12 cellular contexts compared by ENCODE assay signal in the genomic region with DNA sequence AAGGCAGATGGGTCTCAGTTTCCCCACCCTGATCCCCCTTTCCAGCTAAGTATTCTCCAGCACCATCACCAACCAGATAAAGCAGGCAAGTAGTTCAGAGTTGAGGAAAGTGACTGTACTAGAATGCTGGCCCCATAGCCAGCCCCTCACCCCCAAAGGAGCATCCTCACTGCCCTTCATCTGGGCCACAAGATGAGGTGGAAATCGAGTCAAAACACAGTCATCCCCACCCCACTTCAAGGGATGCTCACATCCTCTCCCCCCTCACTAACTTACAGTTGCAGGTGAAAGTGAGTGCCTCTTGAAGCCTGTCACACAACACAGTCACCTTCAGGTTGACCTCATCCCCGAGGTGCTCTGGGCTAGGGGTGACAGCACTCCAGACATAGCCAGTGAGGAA. TPM values are rescaled to one million over a fixed set of nuclear protein-coding genes. Genes with fewer than 3 reads are reported as not detected.
A peak's percentile ranks its signal among the peaks of the same experiment; 100 is the strongest.
DNase-seq lines count a peak whose midpoint lies in the region; ATAC-seq and TF ChIP-seq lines count a peak whose summit lies in the region.
"Had no signal": no experiment of that assay in that cellular context is flagged by ENCODE, and none has a peak within 500 bp of the region (broad histone marks: within the 10 kb centered on the region; RNA-seq: fewer than 3 reads in every experiment).

No MANE protein-coding gene starts in this region.

- peaks cover 14% of the 10 kb centered on the region for H3K36me3 Mint-ChIP-seq in activated naive CD8-positive, alpha-beta T cell treated with anti-CD3 and anti-CD28 coated beads for 36 hours
- H3K36me3 Mint-ChIP-seq in mesothelial cell of epicardium (peaks cover 18% of the 10 kb centered on the region), GM23338 (ENCODE audit: low read depth) (peaks cover 37% of the 10 kb centered on the region)

- no peaks in the 10 kb centered on the region for H3K9me2 ChIP-seq in GM23338 (ENCODE audit: insufficient read depth)

- H3K9me3 ChIP-seq in right atrium auricular region, result no peaks in the 10 kb centered on the region
- H3K9me3 ChIP-seq in uterus, result no peaks in the 10 kb centered on the region

- H3K36me3 ChIP-seq in right atrium auricular region (peaks cover 16% of the 10 kb centered on the region), uterus (no peaks in the 10 kb centered on the region), GM23338 (ENCODE audit: insufficient read depth) (0 out of 2 replicates have a peak, but pooled peaks cover 4% of the 10 kb centered on the region)

- H3K27ac ChIP-seq in right atrium auricular region (peak overlapping the region; percentile 90 to 92), uterus (peak overlapping the region; percentile 37 to 77), GM23338 (ENCODE audit: low read depth) (no peak overlapping the region)

- H3K27ac Mint-ChIP-seq in activated naive CD8-positive, alpha-beta T cell treated with anti-CD3 and anti-CD28 coated beads for 36 hours, result peak overlapping the region; percentile 90
- H3K27ac Mint-ChIP-seq in mesothelial cell of epicardium, result peak overlapping the region; percentile 73
- H3K27ac Mint-ChIP-seq in GM23338, result no peak overlapping the region

- H3K4me3 Mint-ChIP-seq in activated naive CD8-positive, alpha-beta T cell treated with anti-CD3 and anti-CD28 coated beads for 36 hours, result no peak overlapping the region
- H3K4me3 Mint-ChIP-seq in mesothelial cell of epicardium (no peak overlapping the region), GM23338 (no peak overlapping the region)

- no peak overlapping the region for H3K4me2 ChIP-seq in GM23338

- intact Hi-C loops in left cardiac atrium (cut with DNase I), result no loop called here
- intact Hi-C loops in uterus (cut with DNase I; ENCODE audit: low total_unique reads), result no loop called here

- H3K27me3 ChIP-seq in right atrium auricular region, result no peaks in the 10 kb centered on the region
- no peaks in the 10 kb centered on the region for H3K27me3 ChIP-seq in uterus
- H3K27me3 ChIP-seq in GM23338 (ENCODE audit: insufficient read depth), result no peaks in the 10 kb centered on the region

- H4K20me1 ChIP-seq in GM23338 (replicated peaks; ENCODE audit: insufficient read depth), result no peaks in the 10 kb centered on the region

- peaks cover 52% of the 10 kb centered on the region for H3K4me1 Mint-ChIP-seq in activated naive CD8-positive, alpha-beta T cell treated with anti-CD3 and anti-CD28 coated beads for 36 hours
- H3K4me1 Mint-ChIP-seq in mesothelial cell of epicardium (peaks cover 35% of the 10 kb centered on the region), GM23338 (peaks cover 18% of the 10 kb centered on the region)

- no peak for TF ChIP-seq CTCF in right atrium auricular region (IDR thresholded peaks at IDR 0.05)
- no peak for TF ChIP-seq CTCF in mesothelial cell of epicardium (IDR thresholded peaks at IDR 0.05; ENCODE audit: unreplicated experiment)
- no peak for TF ChIP-seq CTCF in uterus (IDR thresholded peaks at IDR 0.05)
- no peak for TF ChIP-seq CTCF in GM23338 (conservative IDR thresholded peaks at IDR 0.05; ENCODE audit: low read depth in 2 of 2)

- DNase-seq in right atrium auricular region (ENCODE audit: low spot score) (no peak), left cardiac atrium (no peak), mesothelial cell of epicardium (ENCODE audit: low spot score in 2 of 2, unreplicated experiment in 2 of 2) (no peak), uterus (no peak), SKM-1 (lab: John Stamatoyannopoulos, UW; ENCODE audit: unreplicated experiment) (no peak), GM23338 (ENCODE audit: low spot score) (no peak), putamen (ENCODE audit: low spot score) (no peak)
- DNase-seq in activated naive CD8-positive, alpha-beta T cell treated with anti-CD3 and anti-CD28 coated beads for 36 hours, result peak; percentile 26
- DNase-seq: AML-193, left colon, NCI-H345, SHP77 had no signal

- no peak for ATAC-seq in left cardiac atrium
- ATAC-seq in GM23338, result no peak
- ATAC-seq: left colon had no signal

- H3K4me3 ChIP-seq in right atrium auricular region (no peak overlapping the region), uterus (no peak overlapping the region), GM23338 (no peak overlapping the region)

- no peaks in the 10 kb centered on the region for H3K27me3 Mint-ChIP-seq in activated naive CD8-positive, alpha-beta T cell treated with anti-CD3 and anti-CD28 coated beads for 36 hours
- H3K27me3 Mint-ChIP-seq in mesothelial cell of epicardium (ENCODE audit: low read depth) (no peaks in the 10 kb centered on the region), GM23338 (ENCODE audit: insufficient read depth, low read depth, poor library complexity) (peaks cover 6% of the 10 kb centered on the region)

- H3K79me2 ChIP-seq in GM23338 (replicated peaks; ENCODE audit: insufficient read depth), result no peaks in the 10 kb centered on the region

- peaks cover 0 to 97% of the 10 kb centered on the region in 2 donors for H3K4me1 ChIP-seq in right atrium auricular region
- peaks cover 0 to 13% of the 10 kb centered on the region in 2 donors for H3K4me1 ChIP-seq in uterus
- no peaks in the 10 kb centered on the region for H3K4me1 ChIP-seq in GM23338 (ENCODE audit: insufficient read depth)

- H2AFZ ChIP-seq in GM23338, result no peak overlapping the region

- no peak for TF ChIP-seq POLR2A in uterus (IDR thresholded peaks at IDR 0.05)

- H3K9me3 Mint-ChIP-seq in activated naive CD8-positive, alpha-beta T cell treated with anti-CD3 and anti-CD28 coated beads for 36 hours, result no peaks in the 10 kb centered on the region
- no peaks in the 10 kb centered on the region for H3K9me3 Mint-ChIP-seq in mesothelial cell of epicardium
- H3K9me3 Mint-ChIP-seq in GM23338, result no peaks in the 10 kb centered on the region

- no peaks in the 10 kb centered on the region for H3F3A ChIP-seq in GM23338 (replicated peaks; ENCODE audit: low read depth)

RNA-seq across cellular contexts. Expression of gene PIK3C2B, which starts 30.4 kb away (rescaled TPM):
- 10 to 100 TPM; 13.1 to 19.4 TPM for total RNA-seq in right atrium auricular region
- 10 to 100 TPM; 21.2 to 21.7 TPM for total RNA-seq in left cardiac atrium
- total RNA-seq in activated naive CD8-positive, alpha-beta T cell treated with anti-CD3 and anti-CD28 coated beads for 36 hours, result 10 to 100 TPM; 21.3 to 21.5 TPM
- total RNA-seq in mesothelial cell of epicardium, result 36.3 to 39.6 TPM (median 39.5 TPM) in 3 replicates
- 10 to 100 TPM in 3 of 4 donors, 1 to 10 TPM in 1; 7.4 to 81.5 (median 38.3) TPM for total RNA-seq in uterus
- total RNA-seq in GM23338 (2014; rRNA removed; shearing (Covaris generic)), result 17.4 and 19.0 TPM in 2 replicates
- 4.8 TPM in 2 replicates for polyA plus RNA-seq in GM23338 (2016; fragmentation: Nextera tagmentation; extraction: Ambion mirVana)

RNA-seq across cellular contexts. Expression of gene MDM4, which starts 52.0 kb away (rescaled TPM):
- total RNA-seq in right atrium auricular region (10 to 100 TPM; 18.1 to 18.3 TPM), left cardiac atrium (10 to 100 TPM; 34.7 to 41.7 TPM), mesothelial cell of epicardium (132 to 154 TPM (median 136 TPM) in 3 replicates), uterus (100 to 1,000 TPM in 3 of 4 donors, 10 to 100 TPM in 1; 31.0 to 141 (median 134) TPM)
- total RNA-seq in activated naive CD8-positive, alpha-beta T cell treated with anti-CD3 and anti-CD28 coated beads for 36 hours, result 10 to 100 TPM; 64.3 to 75.6 TPM
- total RNA-seq in GM23338 (2014; rRNA removed; shearing (Covaris generic)), result 56.1 and 63.9 TPM in 2 replicates
- polyA plus RNA-seq in GM23338 (2016; fragmentation: Nextera tagmentation; extraction: Ambion mirVana), result 22.7 and 24.8 TPM in 2 replicates

RNA-seq across cellular contexts. Expression of gene PPP1R15B, which starts 52.6 kb away (rescaled TPM):
- total RNA-seq in right atrium auricular region, result 10 to 100 TPM; 27.3 to 30.9 TPM
- total RNA-seq in left cardiac atrium, result 10 to 100 TPM; 22.1 to 37.5 TPM
- 10 to 100 TPM; 78.6 to 79.9 TPM for total RNA-seq in activated naive CD8-positive, alpha-beta T cell treated with anti-CD3 and anti-CD28 coated beads for 36 hours
- total RNA-seq in mesothelial cell of epicardium, result 56.2 to 57.5 TPM (median 57.5 TPM) in 3 replicates
- total RNA-seq in uterus, result 10 to 100 TPM; 20.5 to 58.9 (median 46.4) TPM
- 58.4 and 64.3 TPM in 2 replicates for total RNA-seq in GM23338 (2014; rRNA removed; shearing (Covaris generic))
- 16.3 and 17.3 TPM in 2 replicates for polyA plus RNA-seq in GM23338 (2016; fragmentation: Nextera tagmentation; extraction: Ambion mirVana)
